ENCODE assay signal across 8 cellular contexts in genomic region chr20:43955244-43956191, GRCh38. TPM values are rescaled to one million over a fixed set of nuclear protein-coding genes. Genes with fewer than 3 reads are reported as not detected.
DNase-seq lines count a peak whose midpoint lies in the region; ATAC-seq and TF ChIP-seq lines count a peak whose summit lies in the region.

No MANE protein-coding gene starts in this region.

- CTCF ChIA-PET in OCI-LY7 (lab: Charles Lee; ENCODE audit: unreplicated experiment) = interaction anchor here (1.4 kb wide), 1 partner anchor 11 kb away, joined by 3 read pairs; no protein-coding TSS in a partner anchor

- 60 to 65% (median 62%) methylated on average over 12 of the region's 12 CpGs for WGBS in heart left ventricle, 4 donors
- WGBS in thymus = 57% methylated on average over 12 of the region's 12 CpGs

- DNase-seq in heart left ventricle = no peak
- no peak for DNase-seq in right atrium auricular region (ENCODE audit: low spot score)
- DNase-seq in OCI-LY7 (ENCODE audit: low spot score) = no peak
- peak; percentile 22 for DNase-seq in activated effector memory CD4-positive, alpha-beta T cell treated with Interleukin-2 at 50 U/mL for 16 hours
- peak; percentile 94 for DNase-seq in iris pigment epithelial cell (ENCODE audit: low read depth)
- no peak for DNase-seq in NCI-H2081 treated with DMSO at 0.1 percent for 48 hours (lab: John Stamatoyannopoulos, UW)

- H4K20me1 ChIP-seq in OCI-LY7 (ENCODE audit: insufficient read depth, low read length) = no peaks in the 10 kb centered on the region

- no peak overlapping the region for H3K4me2 ChIP-seq in OCI-LY7 (ENCODE audit: low read length)

- intact Hi-C loops in heart left ventricle (cut with DNase I) (no loop called here), OCI-LY7 (cut with micrococcal nuclease; ENCODE audit: unreplicated experiment) (no loop called here)

- ATAC-seq in heart left ventricle (peak in 3 of 4 donors; percentile 34 to 70 (median 55)), HG02981 (IDR thresholded peaks at IDR 0.05; ENCODE audit: unreplicated experiment) (peak; percentile 60)

- H3K4me3 ChIP-seq in heart left ventricle (no peak overlapping the region), right atrium auricular region (no peak overlapping the region), OCI-LY7 (ENCODE audit: low read depth, low read length, poor library complexity, severe bottlenecking) (no peak overlapping the region), thymus (ENCODE audit: low read length) (peak overlapping the region; percentile 24)

- H3K4me1 ChIP-seq in heart left ventricle (peaks cover 0 to 79% (median 22%) of the 10 kb centered on the region in 12 donors), right atrium auricular region (peaks cover 0 to 24% of the 10 kb centered on the region in 2 donors), OCI-LY7 (ENCODE audit: insufficient read depth, low read length, poor library complexity, severe bottlenecking) (peaks cover 20% of the 10 kb centered on the region), thymus (ENCODE audit: control insufficient read depth, insufficient read depth, low read length) (peaks cover 70% of the 10 kb centered on the region)

- H3K36me3 ChIP-seq in heart left ventricle = no peaks in the 10 kb centered on the region
- no peaks in the 10 kb centered on the region for H3K36me3 ChIP-seq in right atrium auricular region
- no peaks in the 10 kb centered on the region for H3K36me3 ChIP-seq in OCI-LY7 (ENCODE audit: insufficient read depth, low read length)
- H3K36me3 ChIP-seq in thymus (ENCODE audit: control insufficient read depth, insufficient read depth) = no peaks in the 10 kb centered on the region

- TF ChIP-seq CTCF in heart left ventricle (IDR thresholded peaks at IDR 0.05) = no peak
- TF ChIP-seq CTCF in right atrium auricular region (IDR thresholded peaks at IDR 0.05) = no peak
- TF ChIP-seq CTCF in OCI-LY7 (conservative IDR thresholded peaks at IDR 0.05; ENCODE audit: low read length) = no peak

- BruUV-seq in OCI-LY7 (replicated peaks; lab: Mats Ljungman, UMichigan) = no TSS peak

- POLR2A ChIA-PET in OCI-LY7 (lab: Charles Lee) = interaction anchor here (1.1 kb wide), 1 partner anchor 19 kb away, joined by 3 read pairs; no protein-coding TSS in a partner anchor

- H3K9me2 ChIP-seq in OCI-LY7 (ENCODE audit: insufficient read depth, low read length) = no peaks in the 10 kb centered on the region

- H3K9me3 ChIP-seq in heart left ventricle = no peaks in the 10 kb centered on the region
- no peaks in the 10 kb centered on the region for H3K9me3 ChIP-seq in right atrium auricular region
- no peaks in the 10 kb centered on the region for H3K9me3 ChIP-seq in OCI-LY7 (ENCODE audit: low read length)
- no peaks in the 10 kb centered on the region for H3K9me3 ChIP-seq in thymus (ENCODE audit: control insufficient read depth)

- TF ChIP-seq POLR2A in heart left ventricle (IDR thresholded peaks at IDR 0.05) = no peak

- H3K27me3 ChIP-seq in heart left ventricle (peaks cover 0 to 8% (median 0%) of the 10 kb centered on the region in 9 donors), right atrium auricular region (no peaks in the 10 kb centered on the region), thymus (ENCODE audit: control insufficient read depth, insufficient read depth) (no peaks in the 10 kb centered on the region)

- peak overlapping the region; percentile 37; the same call in 1 of the 2 replicates for H2AFZ ChIP-seq in OCI-LY7 (ENCODE audit: low read length)

- H3K27ac ChIP-seq in heart left ventricle (peak overlapping the region in 1 of 12 donors; percentile 54), right atrium auricular region (no peak overlapping the region), OCI-LY7 (ENCODE audit: low read depth, low read length, poor library complexity, severe bottlenecking) (no peak overlapping the region), thymus (ENCODE audit: low read depth) (peak overlapping the region; percentile 84)

- H3K79me2 ChIP-seq in OCI-LY7 (ENCODE audit: insufficient read depth, low read depth, low read length) = no peaks in the 10 kb centered on the region

RNA-seq across cellular contexts. Expression of gene TOX2, which starts 40.9 kb away (rescaled TPM):
- total RNA-seq in heart left ventricle (1 to 10 TPM in 5 of 9 donors, under 1 TPM in 4; 0.53 to 3.0 (median 1.0) TPM), right atrium auricular region (under 1 TPM; 0.30 to 0.63 TPM), OCI-LY7 (2022) (0.23 and 0.39 TPM in 2 replicates)
- polyA plus RNA-seq in heart left ventricle (under 1 TPM; 0.64 to 0.80 TPM), thymus (75.8 TPM)
- total RNA-seq in OCI-LY7 (2014; rRNA removed; shearing (Covaris generic)) = not detected in 2 replicates

Comparison
In these comparisons a context has a peak if more than half of its experiments do, and no peak if none do; other contexts are left out.
1. DNase-seq: peak in activated effector memory CD4-positive, alpha-beta T cell treated with Interleukin-2 at 50 U/mL for 16 hours (single experiment) and iris pigment epithelial cell (single experiment); none in heart left ventricle (0 of 5), right atrium auricular region (single experiment), OCI-LY7 (single experiment) and NCI-H2081 treated with DMSO at 0.1 percent for 48 hours (single experiment).